8 cellular contexts compared by ENCODE assay signal in genomic region chr16:77788196-77789084, GRCh38. TPM values are rescaled to one million over a fixed set of nuclear protein-coding genes. Genes with fewer than 3 reads are reported as not detected.
DNase-seq lines count a peak whose midpoint lies in the region; ATAC-seq and TF ChIP-seq lines count a peak whose summit lies in the region.

VAT1L (plus strand) TSS chr16:77788564; CDS start chr16:77788683, 119 bp downstream.

- TF ChIP-seq CTCF in HEK293 (tag by site-specific recombination; IDR thresholded peaks at IDR 0.05) (peak; percentile 39; the same call in 1 of the 2 replicates), fibroblast of villous mesenchyme (IDR thresholded peaks at IDR 0.05; ENCODE audit: insufficient read depth, low read depth, low read length) (no peak), natural killer cell (IDR thresholded peaks at IDR 0.05) (no peak)

- H3K9me3 Mint-ChIP-seq in activated CD4-positive, alpha-beta memory T cell treated with anti-CD3 and anti-CD28 coated beads for 36 hours, result no peaks in the 10 kb centered on the region
- H3K9me3 Mint-ChIP-seq in natural killer cell, result no peaks in the 10 kb centered on the region

- H3K4me1 ChIP-seq in HEK293 (ENCODE audit: control insufficient read depth, insufficient read depth, low read length), result peaks cover 9% of the 10 kb centered on the region

- H3K36me3 Mint-ChIP-seq in activated CD4-positive, alpha-beta memory T cell treated with anti-CD3 and anti-CD28 coated beads for 36 hours, result no peaks in the 10 kb centered on the region
- H3K36me3 Mint-ChIP-seq in natural killer cell, result no peaks in the 10 kb centered on the region

- no peak within 1 kb of the TSS for H3K27ac Mint-ChIP-seq in activated CD4-positive, alpha-beta memory T cell treated with anti-CD3 and anti-CD28 coated beads for 36 hours
- no peak within 1 kb of the TSS for H3K27ac Mint-ChIP-seq in natural killer cell

- DNase-seq in D341Med (ENCODE audit: low spot score) (peak; percentile 81), fibroblast of villous mesenchyme (ENCODE audit: low read depth) (peak; percentile 71), natural killer cell (no peak), H4 (ENCODE audit: low spot score) (no peak)
- peak; percentile 17 for DNase-seq in activated CD4-positive, alpha-beta memory T cell treated with anti-CD3 and anti-CD28 coated beads for 36 hours

- peaks cover 12% of the 10 kb centered on the region for H3K4me1 Mint-ChIP-seq in activated CD4-positive, alpha-beta memory T cell treated with anti-CD3 and anti-CD28 coated beads for 36 hours (ENCODE audit: low read depth)
- peaks cover 5 to 7% of the 10 kb centered on the region in 2 donors for H3K4me1 Mint-ChIP-seq in natural killer cell

- no peaks in the 10 kb centered on the region for H3K9me3 ChIP-seq in HEK293 (ENCODE audit: control insufficient read depth, insufficient read depth, low read depth, low read length)

- H3K36me3 ChIP-seq in HEK293 (ENCODE audit: control insufficient read depth in 2 of 2, insufficient read depth in 1 of 2, low read length in 2 of 2), result no peaks in the 10 kb centered on the region

- H3K4me3 ChIP-seq in HEK293 (ENCODE audit: low read depth, low read length), result peak within 1 kb of the TSS; percentile 62
- peak within 1 kb of the TSS; percentile 91 for H3K4me3 ChIP-seq in fibroblast of villous mesenchyme (ENCODE audit: low read depth, low read length)

- no peak within 1 kb of the TSS; the same call in 1 of the 2 replicates for H3K27ac ChIP-seq in HEK293 (ENCODE audit: extremely low read depth, low read depth, low read length)

- POLR2A ChIA-PET in HEK293 (lab: Yijun Ruan, JAX), result interaction anchor here (1.1 kb wide), 1 partner anchor 8 kb away, joined by 3 read pairs; no protein-coding TSS in a partner anchor
- POLR2A ChIA-PET in activated CD4-positive, alpha-beta memory T cell treated with anti-CD3 and anti-CD28 coated beads for 36 hours (lab: Charles Lee), result no interaction called here

- H3K4me3 Mint-ChIP-seq in activated CD4-positive, alpha-beta memory T cell treated with anti-CD3 and anti-CD28 coated beads for 36 hours, result peak within 1 kb of the TSS; percentile 69
- H3K4me3 Mint-ChIP-seq in natural killer cell, result peak within 1 kb of the TSS; percentile 31

- intact Hi-C loops in activated CD4-positive, alpha-beta memory T cell treated with anti-CD3 and anti-CD28 coated beads for 36 hours (cut with micrococcal nuclease), result loop anchor here (5.0 kb wide), 2 partner anchors 66 to 111 kb away; partner anchors contain the start of gene NUDT7
- intact Hi-C loops in natural killer cell (cut with micrococcal nuclease), result no loop called here

- H3K27me3 Mint-ChIP-seq in activated CD4-positive, alpha-beta memory T cell treated with anti-CD3 and anti-CD28 coated beads for 36 hours, result peaks cover 65% of the 10 kb centered on the region
- H3K27me3 Mint-ChIP-seq in natural killer cell (ENCODE audit: low read depth in 2 of 2), result peaks cover 49 to 57% of the 10 kb centered on the region in 2 donors

- CTCF ChIA-PET in HEK293 (lab: Yijun Ruan, JAX), result interaction anchor here (0.6 kb wide), 1 partner anchor 48 kb away, joined by 3 read pairs; no protein-coding TSS in a partner anchor
- CTCF ChIA-PET in activated CD4-positive, alpha-beta memory T cell treated with anti-CD3 and anti-CD28 coated beads for 36 hours (lab: Charles Lee), result no interaction called here

- ATAC-seq in natural killer cell, result no peak
- ATAC-seq in HG02970 (IDR thresholded peaks at IDR 0.05; ENCODE audit: low FRiP score, unreplicated experiment), result no peak
- ATAC-seq in HG02870 (IDR thresholded peaks at IDR 0.05; ENCODE audit: unreplicated experiment), result no peak

TF ChIP-seq in HEK293, 187 proteins besides CTCF, POLR2A, EP300 and RAD21 (continues in another document):
- no peak for TF ChIP-seq ATF2 (tag by site-specific recombination; IDR thresholded peaks at IDR 0.05; ENCODE audit: low read depth)
- TF ChIP-seq ZSCAN18 (tag by site-specific recombination; IDR thresholded peaks at IDR 0.05), result 0 out of 2 replicates have a peak, but pooled peaks have one; percentile 40
- no peak for TF ChIP-seq ZNF423 (tag by site-specific recombination; IDR thresholded peaks at IDR 0.05)
- peak; percentile 48; the same call in 1 of the 2 replicates for TF ChIP-seq INSM2 (tag by site-specific recombination; IDR thresholded peaks at IDR 0.05)
- TF ChIP-seq ZNF585B (tag by site-specific recombination; IDR thresholded peaks at IDR 0.05), result no peak
- no peak; the same call in 1 of the 2 replicates for TF ChIP-seq ZNF24 (tag by site-specific recombination; IDR thresholded peaks at IDR 0.05)
- peak; percentile 49; the same call in 1 of the 2 replicates for TF ChIP-seq PRDM4 (tag by site-specific recombination; IDR thresholded peaks at IDR 0.05)
- TF ChIP-seq TRIM28 (IDR thresholded peaks at IDR 0.05; ENCODE audit: borderline replicate concordance, low read length), result 0 out of 2 replicates have a peak, but pooled peaks have one; percentile 31
- TF ChIP-seq ZNF639 (tag by site-specific recombination; IDR thresholded peaks at IDR 0.05), result peak; percentile 41; the same call in 1 of the 2 replicates
- 0 out of 2 replicates have a peak, but pooled peaks have one; percentile 37 for TF ChIP-seq ZNF2 (tag by site-specific recombination; IDR thresholded peaks at IDR 0.05)
- 0 out of 2 replicates have a peak, but pooled peaks have one; percentile 25 for TF ChIP-seq ZNF629 (tag by site-specific recombination; IDR thresholded peaks at IDR 0.05)
- no peak for TF ChIP-seq ZNF837 (tag by site-specific recombination; IDR thresholded peaks at IDR 0.05)
- TF ChIP-seq YY1 (tag by site-specific recombination; IDR thresholded peaks at IDR 0.05), result peak; percentile 40; the same call in 1 of the 2 replicates

RNA-seq across cellular contexts. Expression of gene VAT1L, which starts in this region (rescaled TPM):
- not detected for total RNA-seq in activated CD4-positive, alpha-beta memory T cell treated with anti-CD3 and anti-CD28 coated beads for 36 hours
- total RNA-seq in fibroblast of villous mesenchyme (37.6 and 59.3 TPM in 2 replicates), natural killer cell (not detected)
- 6.1 and 6.4 TPM in 2 replicates for total RNA-seq in H4 (2014; rRNA removed; shearing (Covaris generic))

Comparison
In these comparisons a context has a peak if more than half of its experiments do, and no peak if none do; other contexts are left out.
1. Peak in DNase-seq in activated CD4-positive, alpha-beta memory T cell treated with anti-CD3 and anti-CD28 coated beads for 36 hours; RNA of the gene not detected or under 1 TPM.
2. DNase-seq: peak in D341Med (single experiment) and fibroblast of villous mesenchyme (single experiment); none in natural killer cell (single experiment) and H4 (single experiment).